17 cellular contexts compared by ENCODE assay signal in genomic region chr1:219432191-219432606, GRCh38.
DNase-seq lines count a peak whose midpoint lies in the region; ATAC-seq and TF ChIP-seq lines count a peak whose summit lies in the region.
"Had no signal": no experiment of that assay in that cellular context is flagged by ENCODE, and none has a peak within 500 bp of the region (broad histone marks: within the 10 kb centered on the region; RNA-seq: fewer than 3 reads in every experiment).

No MANE protein-coding gene starts in this region.

- H4K20me1 ChIP-seq in SK-N-SH (ENCODE audit: insufficient read depth) = no peaks in the 10 kb centered on the region

- H3K4me1 Mint-ChIP-seq in MCF 10A (ENCODE audit: insufficient read depth, unreplicated experiment) = no peaks in the 10 kb centered on the region
- H3K4me1 Mint-ChIP-seq: CD14-positive monocyte had no signal

- H3K9me3 Mint-ChIP-seq in MCF 10A (ENCODE audit: unreplicated experiment) = no peaks in the 10 kb centered on the region

- CTCF ChIA-PET in MCF 10A (lab: Yijun Ruan, JAX) = interaction anchor here (0.7 to 7.7 kb wide), 3 partner anchors 14 to 372 kb away, joined by 3 to 63 read pairs (median 4); no protein-coding TSS in a partner anchor
- CTCF ChIA-PET in SK-N-SH (lab: Yijun Ruan, JAX) = interaction anchor here (1.0 to 1.8 kb wide), 2 partner anchors 15 to 381 kb away, joined by 3 to 5 read pairs; no protein-coding TSS in a partner anchor

- H3K4me3 ChIP-seq in breast epithelium (no peak overlapping the region), SK-N-SH (ENCODE audit: low read depth in 2 of 2, low read length in 1 of 2) (no peak overlapping the region), body of pancreas (no peak overlapping the region), prostate gland (no peak overlapping the region)
- H3K4me3 ChIP-seq: GM12878, SJSA1 had no signal

- H3K27me3 ChIP-seq in breast epithelium = no peaks in the 10 kb centered on the region
- H3K27me3 ChIP-seq in SK-N-SH (ENCODE audit: insufficient read depth) = no peaks in the 10 kb centered on the region
- no peaks in the 10 kb centered on the region for H3K27me3 ChIP-seq in body of pancreas
- no peaks in the 10 kb centered on the region for H3K27me3 ChIP-seq in prostate gland (replicated peaks; ENCODE audit: insufficient read depth)
- H3K27me3 ChIP-seq: SJSA1 had no signal

- no peak overlapping the region for H3K27ac Mint-ChIP-seq in MCF 10A (ENCODE audit: low read depth, unreplicated experiment)
- H3K27ac Mint-ChIP-seq: CD14-positive monocyte had no signal

- H3K4me3 Mint-ChIP-seq in MCF 10A (ENCODE audit: unreplicated experiment) = no peak overlapping the region
- H3K4me3 Mint-ChIP-seq: CD14-positive monocyte had no signal

- POLR2A ChIA-PET in MCF 10A (lab: Yijun Ruan, JAX) = interaction anchor here (0.6 to 1.0 kb wide), 2 partner anchors 106 to 1784 kb away, joined by 3 read pairs; no protein-coding TSS in a partner anchor
- POLR2A ChIA-PET in SK-N-SH (lab: Yijun Ruan, JAX) = no interaction called here

- ATAC-seq in body of pancreas = no peak
- ATAC-seq: GM12878 had no signal

- WGBS in SK-N-SH (ENCODE audit: low lambda C conversion rate) = 37% methylated on average over 3 of the region's 3 CpGs
- 63 to 64% methylated on average over 3 of the region's 3 CpGs for WGBS in body of pancreas, 2 donors
- WGBS in prostate gland = 83% methylated on average over 3 of the region's 3 CpGs

- H3K9me2 ChIP-seq in SK-N-SH = no peaks in the 10 kb centered on the region

- intact Hi-C loops in MCF 10A (cut with micrococcal nuclease) (no loop called here), breast epithelium (cut with DNase I; ENCODE audit: low total_unique reads) (no loop called here), body of pancreas (cut with DNase I) (no loop called here), prostate gland (cut with DNase I) (no loop called here)

- TF ChIP-seq POLR2A in breast epithelium (IDR thresholded peaks at IDR 0.05) (no peak), body of pancreas (IDR thresholded peaks at IDR 0.05) (no peak), prostate gland (IDR thresholded peaks at IDR 0.05) (no peak)

- H3K36me3 ChIP-seq in breast epithelium = no peaks in the 10 kb centered on the region
- no peaks in the 10 kb centered on the region for H3K36me3 ChIP-seq in SK-N-SH (replicated peaks in 1 of 2; ENCODE audit: control insufficient read depth in 1 of 2, insufficient read depth in 2 of 2, low read length in 1 of 2)
- H3K36me3 ChIP-seq in body of pancreas (replicated peaks in 1 of 2; ENCODE audit: insufficient read depth in 1 of 2, low read depth in 2 of 2) = no peaks in the 10 kb centered on the region
- no peaks in the 10 kb centered on the region for H3K36me3 ChIP-seq in prostate gland
- H3K36me3 ChIP-seq: SJSA1 had no signal

- no TSS peak for BruUV-seq in MCF 10A (replicated peaks; lab: Mats Ljungman, UMichigan)

- H3K27me3 Mint-ChIP-seq in MCF 10A (ENCODE audit: insufficient read depth, unreplicated experiment) = peaks cover 23% of the 10 kb centered on the region

- H3K4me1 ChIP-seq in breast epithelium = no peaks in the 10 kb centered on the region
- peaks cover 0 to 12% of the 10 kb centered on the region in 2 experiments; a peak in 2 of 4 replicates for H3K4me1 ChIP-seq in SK-N-SH (ENCODE audit: control insufficient read depth in 1 of 2, insufficient read depth in 2 of 2, low read depth in 1 of 2, low read length in 1 of 2)
- H3K4me1 ChIP-seq in body of pancreas = peaks cover 28% of the 10 kb centered on the region
- H3K4me1 ChIP-seq in prostate gland (replicated peaks) = no peaks in the 10 kb centered on the region
- H3K4me1 ChIP-seq: Caco-2 had no signal

- H3K79me2 ChIP-seq in SK-N-SH (ENCODE audit: insufficient read depth) = no peaks in the 10 kb centered on the region

- TF ChIP-seq CTCF in MCF 10A (IDR thresholded peaks at IDR 0.05; ENCODE audit: unreplicated experiment) = no peak
- TF ChIP-seq CTCF in breast epithelium (IDR thresholded peaks at IDR 0.05) = no peak
- TF ChIP-seq CTCF in SK-N-SH (IDR thresholded peaks at IDR 0.05) = no peak
- TF ChIP-seq CTCF in body of pancreas (IDR thresholded peaks at IDR 0.05) = no peak
- TF ChIP-seq CTCF in prostate gland (IDR thresholded peaks at IDR 0.05) = no peak

- TF ChIP-seq EP300 in SK-N-SH (IDR thresholded peaks at IDR 0.05; ENCODE audit: borderline replicate concordance in 1 of 2, low read depth in 1 of 2, low read length in 1 of 2) = peak in 1 of 2 experiments; percentile 70; a peak in 2 of 4 replicates

- no peak overlapping the region for H3K9ac ChIP-seq in SK-N-SH

- H3K9me3 ChIP-seq in breast epithelium = no peaks in the 10 kb centered on the region
- no peaks in the 10 kb centered on the region for H3K9me3 ChIP-seq in SK-N-SH
- no peaks in the 10 kb centered on the region for H3K9me3 ChIP-seq in body of pancreas
- no peaks in the 10 kb centered on the region for H3K9me3 ChIP-seq in prostate gland
- H3K9me3 ChIP-seq: Caco-2, SJSA1 had no signal

- no peaks in the 10 kb centered on the region for H3K36me3 Mint-ChIP-seq in MCF 10A (ENCODE audit: insufficient read depth, unreplicated experiment)
- H3K36me3 Mint-ChIP-seq: CD14-positive monocyte had no signal

- no peak overlapping the region for H2AFZ ChIP-seq in SK-N-SH (ENCODE audit: low read depth)

- DNase-seq in MCF 10A (ENCODE audit: unreplicated experiment) (peak; percentile 22), breast epithelium (ENCODE audit: low spot score in 2 of 2) (no peak), SK-N-SH (no peak), body of pancreas (peak in 3 of 4 donors; percentile 13 to 21 (median 19)), renal cortical epithelial cell (ENCODE audit: low read depth) (peak; percentile 29), Kasumi-1 (lab: John Stamatoyannopoulos, UW) (no peak), prostate gland (ENCODE audit: low spot score) (no peak), HuH-7.5 (ENCODE audit: low spot score) (no peak)
- DNase-seq: Caco-2, KBM-7, NCI-H1105 treated with DMSO at 0.1 percent for 48 hours, NCI-H2029 treated with DMSO at 0.1 percent for 48 hours, NCI-H524, RPMI8226 had no signal

- H3K27ac ChIP-seq in breast epithelium (no peak overlapping the region), SK-N-SH (ENCODE audit: low read depth in 2 of 2, low read length in 1 of 2) (peak overlapping the region in 1 of 2 experiments; percentile 46; a peak in 2 of 4 replicates), body of pancreas (peak overlapping the region; percentile 32 to 75 (median 62)), prostate gland (no peak overlapping the region)
- H3K27ac ChIP-seq: SJSA1 had no signal

- TF ChIP-seq RAD21 in SK-N-SH (IDR thresholded peaks at IDR 0.05; ENCODE audit: low read length) = no peak

- 0 out of 2 replicates have a peak overlapping the region, but pooled peaks have one; percentile 12 for H3K4me2 ChIP-seq in SK-N-SH

- H3F3A ChIP-seq in SK-N-SH (replicated peaks; ENCODE audit: insufficient read depth) = peaks cover 20% of the 10 kb centered on the region

TF ChIP-seq in SK-N-SH, 30 proteins besides CTCF, POLR2A, EP300 and RAD21 (continues in another document):
- peak; percentile 31; the same call in 1 of the 2 replicates for TF ChIP-seq NFIC (IDR thresholded peaks at IDR 0.05; ENCODE audit: borderline replicate concordance)
- TF ChIP-seq YY1 (IDR thresholded peaks at IDR 0.05; ENCODE audit: low read depth) = no peak
- TF ChIP-seq FOXJ3 (CRISPR knock-in tag; IDR thresholded peaks at IDR 0.05) = no peak
- TF ChIP-seq IRF3 (IDR thresholded peaks at IDR 0.05; ENCODE audit: low read depth, low read length) = no peak
- 0 out of 2 replicates have a peak, but pooled peaks have one; percentile 40 for TF ChIP-seq FOXM1 (IDR thresholded peaks at IDR 0.05; ENCODE audit: low read depth)
- no peak for TF ChIP-seq GABPA (IDR thresholded peaks at IDR 0.05; ENCODE audit: low read depth)
- no peak for TF ChIP-seq USF2 (IDR thresholded peaks at IDR 0.05; ENCODE audit: borderline replicate concordance, low read depth, low read length)
- no peak for TF ChIP-seq RFX5 (IDR thresholded peaks at IDR 0.05; ENCODE audit: low read length)

Comparison
In these comparisons a context has a peak if more than half of its experiments do, and no peak if none do; other contexts are left out.
1. DNase-seq: peak in MCF 10A (single experiment), body of pancreas (3 of 4) and renal cortical epithelial cell (single experiment); none in breast epithelium (0 of 2), SK-N-SH (single experiment), Kasumi-1 (0 of 2), prostate gland (single experiment) and HuH-7.5 (single experiment).
2. H3K27ac ChIP-seq: peak in body of pancreas (4 of 4); none in breast epithelium (0 of 2) and prostate gland (0 of 2).